In the genomic region with DNA sequence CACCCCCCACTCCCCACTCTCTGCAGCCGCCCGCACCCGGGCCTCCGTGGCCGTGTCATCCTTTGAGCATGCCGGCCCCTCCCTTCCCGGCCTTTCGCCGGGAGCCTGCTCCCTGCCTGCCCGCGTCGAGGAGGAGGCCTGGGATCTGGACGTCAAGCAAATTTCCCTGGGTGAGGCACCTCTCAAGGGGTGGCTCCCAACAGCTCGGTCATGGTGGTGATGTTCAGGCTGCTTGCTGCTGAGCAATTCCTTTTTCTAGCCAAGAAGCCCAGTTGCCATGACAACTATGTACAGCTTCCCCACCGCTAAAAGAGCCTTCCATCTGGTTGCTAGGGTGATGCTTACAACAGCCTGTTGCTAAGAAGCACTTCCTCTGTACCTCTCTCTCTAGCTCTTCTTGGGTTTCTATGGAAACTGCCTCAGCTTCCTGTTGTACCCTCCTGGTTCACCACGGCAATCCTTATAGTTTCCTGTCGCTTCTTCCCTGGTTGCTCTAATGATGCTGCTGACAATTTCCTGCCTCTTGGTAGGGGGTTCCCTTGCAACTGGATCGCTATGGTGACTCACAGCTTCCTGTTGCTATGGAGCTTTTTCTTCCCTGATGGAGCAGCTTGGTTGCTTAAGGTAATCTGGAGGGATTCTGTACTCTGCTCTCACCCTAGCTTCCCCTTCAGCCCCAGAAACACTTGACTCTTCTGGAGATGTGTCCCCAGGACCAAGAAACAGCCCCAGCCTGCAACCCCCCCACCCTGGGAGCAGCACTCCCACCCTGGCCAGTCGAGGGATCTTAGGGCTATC, we compare ENCODE assay signal across 1 cellular context.
TF ChIP-seq lines count a peak whose summit lies in the region.

No MANE protein-coding gene starts in this region.

TF ChIP-seq in SK-N-SH treated with all-trans-retinoic acid at 6 μM for 48 hours, 23 proteins besides CTCF, POLR2A, EP300 and RAD21 (continued from another document):
- TF ChIP-seq, protein P1, sequence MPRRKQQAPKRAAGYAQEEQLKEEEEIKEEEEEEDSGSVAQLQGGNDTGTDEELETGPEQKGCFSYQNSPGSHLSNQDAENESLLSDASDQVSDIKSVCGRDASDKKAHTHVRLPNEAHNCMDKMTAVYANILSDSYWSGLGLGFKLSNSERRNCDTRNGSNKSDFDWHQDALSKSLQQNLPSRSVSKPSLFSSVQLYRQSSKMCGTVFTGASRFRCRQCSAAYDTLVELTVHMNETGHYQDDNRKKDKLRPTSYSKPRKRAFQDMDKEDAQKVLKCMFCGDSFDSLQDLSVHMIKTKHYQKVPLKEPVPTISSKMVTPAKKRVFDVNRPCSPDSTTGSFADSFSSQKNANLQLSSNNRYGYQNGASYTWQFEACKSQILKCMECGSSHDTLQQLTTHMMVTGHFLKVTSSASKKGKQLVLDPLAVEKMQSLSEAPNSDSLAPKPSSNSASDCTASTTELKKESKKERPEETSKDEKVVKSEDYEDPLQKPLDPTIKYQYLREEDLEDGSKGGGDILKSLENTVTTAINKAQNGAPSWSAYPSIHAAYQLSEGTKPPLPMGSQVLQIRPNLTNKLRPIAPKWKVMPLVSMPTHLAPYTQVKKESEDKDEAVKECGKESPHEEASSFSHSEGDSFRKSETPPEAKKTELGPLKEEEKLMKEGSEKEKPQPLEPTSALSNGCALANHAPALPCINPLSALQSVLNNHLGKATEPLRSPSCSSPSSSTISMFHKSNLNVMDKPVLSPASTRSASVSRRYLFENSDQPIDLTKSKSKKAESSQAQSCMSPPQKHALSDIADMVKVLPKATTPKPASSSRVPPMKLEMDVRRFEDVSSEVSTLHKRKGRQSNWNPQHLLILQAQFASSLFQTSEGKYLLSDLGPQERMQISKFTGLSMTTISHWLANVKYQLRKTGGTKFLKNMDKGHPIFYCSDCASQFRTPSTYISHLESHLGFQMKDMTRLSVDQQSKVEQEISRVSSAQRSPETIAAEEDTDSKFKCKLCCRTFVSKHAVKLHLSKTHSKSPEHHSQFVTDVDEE (CRISPR knock-in tag; IDR thresholded peaks at IDR 0.05) = no peak
- TF ChIP-seq CREB5 (CRISPR knock-in tag; IDR thresholded peaks at IDR 0.05; ENCODE audit: low read depth) (no peak), SNAI2 (CRISPR knock-in tag; IDR thresholded peaks at IDR 0.05) (no peak), GLIS3 (CRISPR knock-in tag; IDR thresholded peaks at IDR 0.05) (no peak), ZNF565 (CRISPR knock-in tag; conservative IDR thresholded peaks at IDR 0.05; ENCODE audit: low read depth) (no peak), ARNTL (CRISPR knock-in tag; IDR thresholded peaks at IDR 0.05; ENCODE audit: borderline replicate concordance, low read depth) (no peak), CSDC2 (CRISPR knock-in tag; IDR thresholded peaks at IDR 0.05) (no peak), TOX (CRISPR knock-in tag; IDR thresholded peaks at IDR 0.05; ENCODE audit: borderline replicate concordance) (no peak), ZC3H10 (CRISPR knock-in tag; IDR thresholded peaks at IDR 0.05) (no peak), ZNF70 (CRISPR knock-in tag; IDR thresholded peaks at IDR 0.05) (no peak), TCF4 (CRISPR knock-in tag; IDR thresholded peaks at IDR 0.05; ENCODE audit: borderline replicate concordance) (no peak)
- TF ChIP-seq, protein P2, sequence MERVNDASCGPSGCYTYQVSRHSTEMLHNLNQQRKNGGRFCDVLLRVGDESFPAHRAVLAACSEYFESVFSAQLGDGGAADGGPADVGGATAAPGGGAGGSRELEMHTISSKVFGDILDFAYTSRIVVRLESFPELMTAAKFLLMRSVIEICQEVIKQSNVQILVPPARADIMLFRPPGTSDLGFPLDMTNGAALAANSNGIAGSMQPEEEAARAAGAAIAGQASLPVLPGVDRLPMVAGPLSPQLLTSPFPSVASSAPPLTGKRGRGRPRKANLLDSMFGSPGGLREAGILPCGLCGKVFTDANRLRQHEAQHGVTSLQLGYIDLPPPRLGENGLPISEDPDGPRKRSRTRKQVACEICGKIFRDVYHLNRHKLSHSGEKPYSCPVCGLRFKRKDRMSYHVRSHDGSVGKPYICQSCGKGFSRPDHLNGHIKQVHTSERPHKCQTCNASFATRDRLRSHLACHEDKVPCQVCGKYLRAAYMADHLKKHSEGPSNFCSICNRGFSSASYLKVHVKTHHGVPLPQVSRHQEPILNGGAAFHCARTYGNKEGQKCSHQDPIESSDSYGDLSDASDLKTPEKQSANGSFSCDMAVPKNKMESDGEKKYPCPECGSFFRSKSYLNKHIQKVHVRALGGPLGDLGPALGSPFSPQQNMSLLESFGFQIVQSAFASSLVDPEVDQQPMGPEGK (CRISPR knock-in tag; IDR thresholded peaks at IDR 0.05; ENCODE audit: borderline replicate concordance) = no peak
